32 cellular contexts compared by ENCODE assay signal in genomic region chrX:150017868-150018267, GRCh38.
"Had no signal": no experiment of that assay in that cellular context is flagged by ENCODE, and none has a peak within 500 bp of the region (broad histone marks: within the 10 kb centered on the region; RNA-seq: fewer than 3 reads in every experiment).

No MANE protein-coding gene starts in this region.

- FAIRE-seq: islet of Langerhans, kidney, pancreas, urothelium cell line had no signal

- H3K4me1 ChIP-seq: left lung, lower lobe of right lung, pancreas, prostate gland, suprapubic skin, upper lobe of right lung had no signal

- H3K4me1 Mint-ChIP-seq: immature natural killer cell; naive thymus-derived CD8-positive, alpha-beta T cell; nephron; neural crest cell; stimulated activated memory B cell treated with anti-CD40 and anti-IgM and Interleukin-4, amounts not matched to agents 10 μg/mL and 1 μg/mL and 100 μg/mL, for 72 hours had no signal

- H3K27me3 ChIP-seq: left lung, pancreas, suprapubic skin, tibial artery, upper lobe of right lung had no signal

- H3K27ac Mint-ChIP-seq: immature natural killer cell; naive thymus-derived CD8-positive, alpha-beta T cell; nephron; stimulated activated memory B cell treated with anti-CD40 and anti-IgM and Interleukin-4, amounts not matched to agents 10 μg/mL and 1 μg/mL and 100 μg/mL, for 72 hours had no signal

- H3K9me3 ChIP-seq: left lung, lower lobe of right lung, pancreas, prostate gland, suprapubic skin, thoracic aorta, tibial artery, upper lobe of right lung had no signal

- H3K36me3 ChIP-seq: left lung, lower lobe of right lung, pancreas, prostate gland, suprapubic skin, thoracic aorta, tibial artery, upper lobe of right lung had no signal

- H3K9me3 Mint-ChIP-seq: stimulated activated memory B cell treated with anti-CD40 and anti-IgM and Interleukin-4, amounts not matched to agents 10 μg/mL and 1 μg/mL and 100 μg/mL, for 72 hours had no signal

- H3K4me3 ChIP-seq: left lung, lower lobe of right lung, pancreas, prostate gland, skin epidermis, suprapubic skin, thoracic aorta, tibial artery, upper lobe of right lung had no signal

- H3K27ac ChIP-seq: left lung, lower lobe of right lung, pancreas, prostate gland, skin epidermis, suprapubic skin, thoracic aorta, tibial artery, upper lobe of right lung had no signal

- H3K27me3 Mint-ChIP-seq: naive thymus-derived CD8-positive, alpha-beta T cell; stimulated activated memory B cell treated with anti-CD40 and anti-IgM and Interleukin-4, amounts not matched to agents 10 μg/mL and 1 μg/mL and 100 μg/mL, for 72 hours had no signal

- ATAC-seq: left colon; left lung; lower lobe of right lung; naive thymus-derived CD8-positive, alpha-beta T cell; pancreas; right cardiac atrium; sciatic nerve; stimulated activated memory B cell treated with anti-CD40 and anti-IgM and Interleukin-4, amounts not matched to agents 10 μg/mL and 1 μg/mL and 100 μg/mL, for 72 hours; upper lobe of right lung had no signal

- H3K4me3 Mint-ChIP-seq: immature natural killer cell; naive thymus-derived CD8-positive, alpha-beta T cell; nephron; neural crest cell; stimulated activated memory B cell treated with anti-CD40 and anti-IgM and Interleukin-4, amounts not matched to agents 10 μg/mL and 1 μg/mL and 100 μg/mL, for 72 hours had no signal

- DNase-seq: hypothalamus; immature natural killer cell; kidney; left colon; left lung; lower lobe of right lung; mammary epithelial cell; mesenchymal stem cell; naive thymus-derived CD8-positive, alpha-beta T cell; nucleus accumbens; pancreas; posterior cingulate gyrus; retina; right cardiac atrium; stimulated activated CD4-positive, alpha-beta T cell treated with anti-CD3 and anti-CD28 coated beads, Interleukin-12 subunit alpha, Interleukin-12 subunit beta, amount 100 ng/mL, for 4 hours; stimulated activated CD4-positive, alpha-beta T cell treated with anti-CD3 and anti-CD28 coated beads, Interleukin-15, amount 100 ng/mL, for 24 hours; stimulated activated CD4-positive, alpha-beta T cell treated with anti-CD3 and anti-CD28 coated beads, Interleukin-4, amount 100 ng/mL, for 4 hours; stimulated activated CD8-positive, alpha-beta memory T cell treated with anti-CD3 and anti-CD28 coated beads, Interleukin-4, amount 100 ng/mL, for 48 hours; stimulated activated naive CD4-positive, alpha-beta T cell treated with Interleukin-2 at 50 U/mL for 16 hours; tibial artery; trophoblast cell; upper lobe of right lung had no signal
